16 cellular contexts compared by ENCODE assay signal in the genomic region with DNA sequence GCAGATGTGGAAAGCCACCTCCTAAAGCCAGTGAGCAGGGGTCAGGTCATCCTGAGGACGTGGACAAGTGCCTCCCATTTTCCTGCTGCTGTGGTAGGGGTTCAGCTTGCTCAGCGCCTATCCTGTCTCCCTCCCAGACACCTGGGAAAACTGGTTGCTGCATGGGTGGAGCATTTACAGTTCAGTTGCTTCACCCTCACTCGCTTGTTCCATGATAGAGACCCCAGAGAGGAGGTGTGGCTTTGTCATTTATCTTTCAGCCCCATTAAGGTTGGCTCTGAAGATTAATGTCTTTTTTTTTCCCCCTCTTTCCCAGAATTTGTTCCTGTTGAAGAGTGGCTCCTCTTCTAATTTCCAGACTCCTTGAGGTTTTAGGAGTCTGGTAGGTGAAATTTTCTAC.
"Had no signal": no experiment of that assay in that cellular context is flagged by ENCODE, and none has a peak within 500 bp of the region (broad histone marks: within the 10 kb centered on the region; RNA-seq: fewer than 3 reads in every experiment).

No MANE protein-coding gene starts in this region.

- ATAC-seq: lower lobe of right lung, natural killer cell, psoas muscle, right lobe of liver, T-helper 17 cell, WTC11 had no signal

- H3K9me3 ChIP-seq: lower lobe of right lung, psoas muscle, right lobe of liver, spleen had no signal

- DNase-seq: activated CD4-positive, alpha-beta T cell treated with anti-CD3 and anti-CD28 coated beads, Interleukin-2, amount 10 ng/mL, durations not matched to agents 7 days and 5 days; activated CD8-positive, alpha-beta memory T cell treated with anti-CD3 and anti-CD28 coated beads for 24 hours; activated naive CD4-positive, alpha-beta T cell treated with anti-CD3 and anti-CD28 coated beads for 36 hours; cortex of kidney; effector CD8-positive, alpha-beta T cell; lower lobe of right lung; natural killer cell; occipital lobe; psoas muscle; right lobe of liver; spleen; stimulated activated CD4-positive, alpha-beta T cell treated with anti-CD3 and anti-CD28 coated beads, Interleukin-2, amount 100 ng/mL, for 24 hours; stimulated activated naive CD4-positive, alpha-beta T cell; T-helper 17 cell had no signal

- H3K27ac ChIP-seq: lower lobe of right lung, psoas muscle, right lobe of liver, spleen had no signal

- H3K4me3 ChIP-seq: cardiac muscle cell, lower lobe of right lung, psoas muscle, right lobe of liver, spleen had no signal

- H3K27me3 ChIP-seq: cardiac muscle cell, right lobe of liver, spleen had no signal

- H3K36me3 ChIP-seq: cardiac muscle cell had no signal
